12 cellular contexts compared by ENCODE assay signal in the genomic region with DNA sequence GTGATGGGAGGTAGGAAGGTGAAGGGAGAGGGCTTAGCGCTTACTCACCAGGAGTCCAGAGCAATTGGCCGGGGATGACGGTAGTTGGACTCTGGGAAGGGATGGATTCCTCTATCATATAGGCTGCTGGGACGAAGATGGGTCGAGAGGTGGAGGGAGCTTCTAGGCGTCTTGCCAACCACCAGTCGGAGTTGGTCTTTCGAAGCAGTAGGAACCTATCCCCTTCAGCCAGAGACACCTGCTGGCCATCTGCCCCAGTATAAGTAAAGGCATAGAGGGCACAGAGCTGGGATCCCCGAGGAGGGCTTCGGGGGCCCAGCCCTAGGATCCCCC. TPM values are rescaled to one million over a fixed set of nuclear protein-coding genes. Genes with fewer than 3 reads are reported as not detected.
DNase-seq lines count a peak whose midpoint lies in the region; ATAC-seq and TF ChIP-seq lines count a peak whose summit lies in the region.
"Had no signal": no experiment of that assay in that cellular context is flagged by ENCODE, and none has a peak within 500 bp of the region (broad histone marks: within the 10 kb centered on the region; RNA-seq: fewer than 3 reads in every experiment).

No MANE protein-coding gene starts in this region.

- peaks cover 17 to 28% (median 23%) of the 10 kb centered on the region in 4 donors for H3K4me1 ChIP-seq in stomach

- no peaks in the 10 kb centered on the region for H3K9me3 Mint-ChIP-seq in activated CD4-positive, alpha-beta T cell treated with anti-CD3 and anti-CD28 coated beads for 36 hours (ENCODE audit: low read depth)
- no peaks in the 10 kb centered on the region for H3K9me3 Mint-ChIP-seq in activated CD8-positive, alpha-beta T cell treated with anti-CD3 and anti-CD28 coated beads for 36 hours
- H3K9me3 Mint-ChIP-seq in immature natural killer cell: no peaks in the 10 kb centered on the region
- H3K9me3 Mint-ChIP-seq: HFFc6 had no signal

- TF ChIP-seq CTCF in activated CD8-positive, alpha-beta T cell treated with anti-CD3 and anti-CD28 coated beads for 36 hours (IDR thresholded peaks at IDR 0.05): no peak
- TF ChIP-seq CTCF in stomach (IDR thresholded peaks at IDR 0.05): no peak

- CTCF ChIA-PET in activated CD4-positive, alpha-beta T cell treated with anti-CD3 and anti-CD28 coated beads for 36 hours (lab: Charles Lee): interaction anchor here (2.1 kb wide), 1 partner anchor 20 kb away, joined by 14 read pairs; a partner anchor contains a TSS
- CTCF ChIA-PET in activated CD8-positive, alpha-beta T cell treated with anti-CD3 and anti-CD28 coated beads for 36 hours (lab: Charles Lee): interaction anchor here (0.6 to 9.9 kb wide), 2 partner anchors 18 to 27 kb away, joined by 3 to 152 read pairs; a partner anchor contains a TSS

- WGBS in stomach, 5 donors: 74 to 85% (median 81%) methylated on average over 10 of the region's 10 CpGs

- peak overlapping the region; percentile 61 to 80 (median 71) for H3K27ac ChIP-seq in stomach

- no peak for TF ChIP-seq POLR2A in stomach (IDR thresholded peaks at IDR 0.05)

- peak overlapping the region; percentile 99 for H3K27ac Mint-ChIP-seq in activated CD4-positive, alpha-beta T cell treated with anti-CD3 and anti-CD28 coated beads for 36 hours
- peak overlapping the region; percentile 99 for H3K27ac Mint-ChIP-seq in activated CD8-positive, alpha-beta T cell treated with anti-CD3 and anti-CD28 coated beads for 36 hours
- peak overlapping the region; percentile 99 to 100 (median 100) for H3K27ac Mint-ChIP-seq in immature natural killer cell
- H3K27ac Mint-ChIP-seq: HFFc6 had no signal

- H3K4me3 ChIP-seq in stomach: peak overlapping the region in 3 of 4 donors; percentile 10 to 49 (median 11)
- H3K4me3 ChIP-seq: A549 had no signal

- H3K4me1 Mint-ChIP-seq in activated CD4-positive, alpha-beta T cell treated with anti-CD3 and anti-CD28 coated beads for 36 hours: peaks cover 64% of the 10 kb centered on the region
- H3K4me1 Mint-ChIP-seq in activated CD8-positive, alpha-beta T cell treated with anti-CD3 and anti-CD28 coated beads for 36 hours (ENCODE audit: low read depth): peaks cover 54% of the 10 kb centered on the region
- peaks cover 79 to 82% of the 10 kb centered on the region in 2 donors for H3K4me1 Mint-ChIP-seq in immature natural killer cell

- TF ChIP-seq EP300 in stomach (IDR thresholded peaks at IDR 0.05): no peak

- intact Hi-C loops in activated CD4-positive, alpha-beta T cell treated with anti-CD3 and anti-CD28 coated beads for 36 hours (cut with DNase I, micrococcal nuclease): loop anchor here (1.0 to 5.0 kb wide), 4 partner anchors 9 to 392 kb away; a partner anchor contains a TSS
- intact Hi-C loops in activated CD8-positive, alpha-beta T cell treated with anti-CD3 and anti-CD28 coated beads for 36 hours (cut with micrococcal nuclease): loop anchor here (5.0 kb wide), 1 partner anchor 43 kb away; a partner anchor contains a TSS
- intact Hi-C loops in stomach (cut with DNase I; ENCODE audit: low total_unique reads): no loop called here

- no peak for DNase-seq in activated CD4-positive, alpha-beta T cell treated with anti-CD3 and anti-CD28 coated beads for 36 hours
- no peak for DNase-seq in activated CD4-positive, alpha-beta T cell treated with anti-CD3 and anti-CD28 coated beads, Interleukin-2, amount 50 U/mL, for 48 hours
- peak; percentile 41 for DNase-seq in activated CD8-positive, alpha-beta T cell treated with anti-CD3 and anti-CD28 coated beads for 36 hours
- no peak for DNase-seq in immature natural killer cell
- DNase-seq in stomach: no peak
- no peak for DNase-seq in midbrain (lab: John Stamatoyannopoulos, UW)
- no peak for DNase-seq in NCI-H187 treated with DMSO at 0.1 percent for 48 hours (lab: John Stamatoyannopoulos, UW)
- DNase-seq: HFFc6, NCI-H526 had no signal

- POLR2A ChIA-PET in activated CD4-positive, alpha-beta T cell treated with anti-CD3 and anti-CD28 coated beads for 36 hours (lab: Charles Lee): interaction anchor here (0.7 to 0.9 kb wide), 2 partner anchors 20 to 273 kb away, joined by 3 to 4 read pairs; a partner anchor contains a TSS
- POLR2A ChIA-PET in activated CD8-positive, alpha-beta T cell treated with anti-CD3 and anti-CD28 coated beads for 36 hours (lab: Charles Lee): interaction anchor here (0.7 to 4.6 kb wide), 7 partner anchors 10 to 40 kb away, joined by 3 to 50 read pairs (median 6); a partner anchor contains a TSS

- no peak for ATAC-seq in activated CD4-positive, alpha-beta T cell treated with anti-CD3 and anti-CD28 coated beads for 36 hours
- ATAC-seq in activated CD8-positive, alpha-beta T cell treated with anti-CD3 and anti-CD28 coated beads for 36 hours: no peak
- ATAC-seq in GM21619 (IDR thresholded peaks at IDR 0.05; ENCODE audit: unreplicated experiment): no peak

- H3K36me3 Mint-ChIP-seq in activated CD4-positive, alpha-beta T cell treated with anti-CD3 and anti-CD28 coated beads for 36 hours (ENCODE audit: low read depth): peaks cover 64% of the 10 kb centered on the region
- peaks cover 38% of the 10 kb centered on the region for H3K36me3 Mint-ChIP-seq in activated CD8-positive, alpha-beta T cell treated with anti-CD3 and anti-CD28 coated beads for 36 hours (ENCODE audit: low read depth)
- peaks cover 27 to 30% (median 28%) of the 10 kb centered on the region in 3 donors for H3K36me3 Mint-ChIP-seq in immature natural killer cell

- no peaks in the 10 kb centered on the region for H3K27me3 Mint-ChIP-seq in activated CD4-positive, alpha-beta T cell treated with anti-CD3 and anti-CD28 coated beads for 36 hours
- no peaks in the 10 kb centered on the region for H3K27me3 Mint-ChIP-seq in activated CD8-positive, alpha-beta T cell treated with anti-CD3 and anti-CD28 coated beads for 36 hours
- H3K27me3 Mint-ChIP-seq in immature natural killer cell (ENCODE audit: low read depth in 3 of 3): peaks cover 39 to 55% (median 51%) of the 10 kb centered on the region in 3 donors

- peak overlapping the region; percentile 86 for H3K4me3 Mint-ChIP-seq in activated CD4-positive, alpha-beta T cell treated with anti-CD3 and anti-CD28 coated beads for 36 hours
- H3K4me3 Mint-ChIP-seq in activated CD8-positive, alpha-beta T cell treated with anti-CD3 and anti-CD28 coated beads for 36 hours: peak overlapping the region; percentile 89
- H3K4me3 Mint-ChIP-seq in immature natural killer cell: peak overlapping the region; percentile 90 to 97 (median 95)
- H3K4me3 Mint-ChIP-seq: HFFc6 had no signal

- H3K27me3 ChIP-seq in stomach: peaks cover 0 to 70% (median 41%) of the 10 kb centered on the region in 3 donors

- H3K36me3 ChIP-seq in stomach: peaks cover 0 to 11% (median 0%) of the 10 kb centered on the region in 4 donors

- H3K9me3 ChIP-seq in stomach: no peaks in the 10 kb centered on the region
- H3K9me3 ChIP-seq: A549 had no signal

RNA-seq across cellular contexts. Expression of a gene that starts 0.7 kb away (rescaled TPM):
- 100 to 1,000 TPM in 1 of 2 experiments, 10 to 100 TPM in 1; 77.7 to 101 TPM for total RNA-seq in activated CD4-positive, alpha-beta T cell treated with anti-CD3 and anti-CD28 coated beads for 36 hours
- 100 to 1,000 TPM; 125 to 128 TPM for total RNA-seq in activated CD8-positive, alpha-beta T cell treated with anti-CD3 and anti-CD28 coated beads for 36 hours
- polyA plus RNA-seq in immature natural killer cell: 100 to 1,000 TPM; 148 to 294 (median 163) TPM
- total RNA-seq in stomach: 10 to 100 TPM in 1 of 5 donors, 1 to 10 TPM in 3, not detected in 1; 2.3 to 28.1 (median 5.8) TPM
- 10 to 100 TPM in 1 of 3 donors, 1 to 10 TPM in 2; 5.8 to 11.1 (median 7.5) TPM for polyA plus RNA-seq in stomach
- total RNA-seq: lung microvascular endothelial cell had no signal

RNA-seq across cellular contexts. Expression of a gene that starts 8.9 kb away (rescaled TPM):
- 100 to 1,000 TPM; 389 to 583 TPM for total RNA-seq in activated CD4-positive, alpha-beta T cell treated with anti-CD3 and anti-CD28 coated beads for 36 hours
- 100 to 1,000 TPM; 343 to 345 TPM for total RNA-seq in activated CD8-positive, alpha-beta T cell treated with anti-CD3 and anti-CD28 coated beads for 36 hours
- 100 to 1,000 TPM; 100 to 158 (median 114) TPM for polyA plus RNA-seq in immature natural killer cell
- total RNA-seq in stomach: 1,000 to 10,000 TPM in 1 of 5 donors, 100 to 1,000 TPM in 1, 10 to 100 TPM in 3; 37.3 to 1,821 (median 71.6) TPM
- polyA plus RNA-seq in stomach: 10 to 100 TPM; 35.1 to 91.2 (median 51.8) TPM

RNA-seq across cellular contexts. Expression of a gene that starts 19.4 kb away (rescaled TPM):
- total RNA-seq in activated CD4-positive, alpha-beta T cell treated with anti-CD3 and anti-CD28 coated beads for 36 hours: under 1 TPM; 0.40 to 0.73 TPM
- total RNA-seq in activated CD8-positive, alpha-beta T cell treated with anti-CD3 and anti-CD28 coated beads for 36 hours: under 1 TPM; 0.20 to 0.83 TPM
- polyA plus RNA-seq in immature natural killer cell (under 1 TPM in 2 of 3 donors, not detected in 1; 0.33 to 0.40 TPM), stomach (1 to 10 TPM in 2 of 3 donors, under 1 TPM in 1; 0.53 to 2.7 (median 1.7) TPM)
- 1 to 10 TPM in 1 of 5 donors, under 1 TPM in 4; 0.14 to 4.0 (median 0.58) TPM for total RNA-seq in stomach
- total RNA-seq: lung microvascular endothelial cell had no signal

RNA-seq across cellular contexts. Expression of a gene that starts 23.9 kb away (rescaled TPM):
- 1 to 10 TPM; 1.2 to 1.5 TPM for total RNA-seq in activated CD4-positive, alpha-beta T cell treated with anti-CD3 and anti-CD28 coated beads for 36 hours
- 1 to 10 TPM; 1.7 to 2.3 TPM for total RNA-seq in activated CD8-positive, alpha-beta T cell treated with anti-CD3 and anti-CD28 coated beads for 36 hours
- polyA plus RNA-seq in immature natural killer cell (not detected), stomach (not detected)
- total RNA-seq in stomach: not detected
- total RNA-seq: lung microvascular endothelial cell had no signal

RNA-seq across cellular contexts. Expression of a gene that starts 41.3 kb away (rescaled TPM):
- total RNA-seq in activated CD4-positive, alpha-beta T cell treated with anti-CD3 and anti-CD28 coated beads for 36 hours: 10 to 100 TPM; 31.2 to 32.2 TPM
- 10 to 100 TPM; 28.0 TPM for total RNA-seq in activated CD8-positive, alpha-beta T cell treated with anti-CD3 and anti-CD28 coated beads for 36 hours
- polyA plus RNA-seq in immature natural killer cell (10 to 100 TPM; 22.8 to 38.8 (median 29.4) TPM), stomach (10 to 100 TPM; 49.7 to 83.4 (median 68.7) TPM)
- total RNA-seq in stomach: 100 to 1,000 TPM in 1 of 5 donors, 10 to 100 TPM in 3, 1 to 10 TPM in 1; 7.5 to 159 (median 36.2) TPM
